In the genomic region with DNA sequence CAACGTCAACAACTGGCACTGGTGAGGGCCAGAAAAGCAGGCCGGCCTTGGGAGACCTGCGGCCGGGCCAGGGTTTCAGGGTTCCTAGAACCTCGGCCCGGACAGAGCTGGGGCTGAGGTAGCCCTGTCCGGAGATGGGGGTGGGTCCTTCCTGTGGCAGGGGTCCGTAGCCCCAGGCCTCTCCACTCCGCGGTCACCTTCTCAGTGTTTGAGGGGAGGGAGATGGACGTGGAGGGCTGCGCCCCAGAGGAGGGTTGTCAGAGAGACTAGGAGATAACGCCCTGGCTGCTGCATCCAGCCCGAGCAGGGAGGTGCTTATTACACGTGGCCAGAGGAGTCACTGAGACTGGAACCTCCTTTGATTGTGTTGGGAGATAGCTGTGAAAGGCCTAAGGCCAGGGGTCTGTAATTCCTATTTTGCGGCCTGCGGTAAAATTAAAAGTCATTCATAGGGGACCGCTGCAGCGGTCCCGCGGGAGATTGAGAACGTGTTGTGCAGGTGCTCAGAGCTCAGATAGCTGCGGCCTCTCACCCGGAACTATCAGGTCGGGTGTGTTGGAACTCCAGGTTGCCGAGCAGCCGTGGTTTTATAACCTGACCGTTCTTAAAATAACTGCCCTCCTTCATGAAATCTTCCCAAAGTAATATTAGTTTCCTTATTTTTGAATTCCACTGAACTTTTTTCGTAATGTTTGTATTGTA, we compare ENCODE assay signal across 8 cellular contexts. TPM values are rescaled to one million over a fixed set of nuclear protein-coding genes. Genes with fewer than 3 reads are reported as not detected.
DNase-seq lines count a peak whose midpoint lies in the region; ATAC-seq, FAIRE-seq and TF ChIP-seq lines count a peak whose summit lies in the region.

No MANE protein-coding gene starts in this region.

- peak overlapping the region; percentile 92 to 98 for H3K9ac ChIP-seq in K562 (ENCODE audit: insufficient read depth in 1 of 2, low read depth in 2 of 2, low read length in 2 of 2)

- POLR2A ChIA-PET in K562 (lab: Yijun Ruan, JAX) = interaction anchor here (0.5 to 2.2 kb wide), 7 partner anchors 9 to 236 kb away, joined by 3 to 7 read pairs (median 4); no protein-coding TSS in a partner anchor

- no TSS peak for BruUV-seq in K562 (replicated peaks; lab: Mats Ljungman, UMichigan)

- under 1% methylated on average over 22 of the region's 29 CpGs for WGBS in K562 (ENCODE audit: insufficient coverage, low coverage, missing lambda C conversion rate)

- peak overlapping the region; percentile 99 for H3K27ac ChIP-seq in K562 (ENCODE audit: extremely low read depth, low read depth, low read length)

- no peak for TF ChIP-seq CTCF in K562 (IDR thresholded peaks at IDR 0.05 in 2 of 3, conservative IDR thresholded peaks at IDR 0.05 in 1 of 3; ENCODE audit: insufficient read depth in 2 of 3, low read depth in 1 of 3, low read length in 3 of 3)

- DNase-seq in COLO668 (lab: John Stamatoyannopoulos, UW; ENCODE audit: unreplicated experiment) (peak; percentile 67), K562 (ENCODE audit: extremely low read depth in 1 of 4, low spot score in 3 of 4) (peak; percentile 33 to 78 (median 52)), islet precursor cell (peak; percentile 70), GOT3 (lab: John Stamatoyannopoulos, UW) (no peak)
- peak; percentile 10 to 28 for DNase-seq in stimulated activated CD4-positive, alpha-beta T cell treated with anti-CD3 and anti-CD28 coated beads, Interleukin-15, amount 100 ng/mL, for 48 hours (ENCODE audit: low read depth in 2 of 2)

- CTCF ChIA-PET in K562 (lab: Yijun Ruan, JAX; ENCODE audit: low intra/inter-chr PET ratio) = interaction anchor here (0.6 kb wide), 1 partner anchor 153 kb away, joined by 3 read pairs; no protein-coding TSS in a partner anchor

- FAIRE-seq in K562 (lab: Jason Lieb, UNC) = peak; percentile 74

- peaks cover 5% of the 10 kb centered on the region for H3K9me1 ChIP-seq in K562 (ENCODE audit: control insufficient read depth, insufficient read depth, low read length)

- intact Hi-C loops in K562 (cut with micrococcal nuclease) = loop anchor here (2.0 to 5.0 kb wide), 5 partner anchors 51 to 189 kb away; a partner anchor contains a TSS

- peak overlapping the region; percentile 96 for H3K4me3 ChIP-seq in K562

- H4K20me1 ChIP-seq in K562 (replicated peaks; ENCODE audit: control insufficient read depth, insufficient read depth, low read length) = peaks cover 12% of the 10 kb centered on the region; the same call in 1 of the 2 replicates

- no peaks in the 10 kb centered on the region for H3K27me3 ChIP-seq in K562 (ENCODE audit: control insufficient read depth in 2 of 2, insufficient read depth in 2 of 2, low read length in 2 of 2)

- peak overlapping the region; percentile 100 for H2AFZ ChIP-seq in K562 (ENCODE audit: low read depth, low read length)

- no peak for TF ChIP-seq RAD21 in K562 (CRISPR knock-in tag; conservative IDR thresholded peaks at IDR 0.05 in 1 of 2, IDR thresholded peaks at IDR 0.05 in 1 of 2)

- peak overlapping the region; percentile 97 for H3K4me2 ChIP-seq in K562 (ENCODE audit: insufficient read depth, low read length)

- H3K36me3 ChIP-seq in K562 (ENCODE audit: control insufficient read depth, insufficient read depth, low read length) = peaks cover 40% of the 10 kb centered on the region

- H3K9me3 ChIP-seq in K562 (replicated peaks; ENCODE audit: control insufficient read depth, insufficient read depth, low read depth, low read length) = no peaks in the 10 kb centered on the region

- ATAC-seq in GM19452 (IDR thresholded peaks at IDR 0.05; ENCODE audit: unreplicated experiment) (peak; percentile 19), HG03520 (IDR thresholded peaks at IDR 0.05; ENCODE audit: unreplicated experiment) (peak; percentile 24), SK-N-SH treated with all-trans-retinoic acid at 6 μM for 48 hours (peak; percentile 28), K562 (peak; percentile 78)

- peaks cover 48% of the 10 kb centered on the region for H3K79me2 ChIP-seq in K562 (ENCODE audit: control insufficient read depth, insufficient read depth, low read length)

- in situ Hi-C loops in K562 (cut with MboI) = no loop called here

- no peak for TF ChIP-seq EP300 in K562 (IDR thresholded peaks at IDR 0.05; ENCODE audit: low read length)

- peaks cover 7 to 11% of the 10 kb centered on the region in 2 experiments; a peak in 3 of 5 replicates for H3K4me1 ChIP-seq in K562 (replicated peaks in 1 of 2; ENCODE audit: control insufficient read depth in 2 of 2, insufficient read depth in 2 of 2, low read length in 2 of 2)

- TF ChIP-seq POLR2A in K562 (conservative IDR thresholded peaks at IDR 0.05) = 0 out of 2 replicates have a peak, but pooled peaks have one; percentile 37

RNA-seq across cellular contexts. Expression of a gene that starts 0.5 kb away (rescaled TPM):
- 54.8 and 74.6 TPM in 2 replicates for total RNA-seq in K562 (2011; cell fraction: chromatin; rRNA removed; ENCODE audit: low replicate concordance)
- 43.2 and 44.5 TPM in 2 replicates for total RNA-seq in K562 (2011; cell fraction: nucleolus; rRNA removed)
- 51.8 and 61.0 TPM in 2 replicates for total RNA-seq in K562 (2011; cell fraction: nucleoplasm; rRNA removed)
- 144 and 157 TPM in 2 replicates for total RNA-seq in K562 (2014; rRNA removed)
- total RNA-seq in K562 (2014; rRNA removed; fragmentation: Illumina TruSeq; extraction: Trizol) = 184 and 201 TPM in 2 replicates
- total RNA-seq in K562 (2015; rRNA removed; fragmentation: Illumina TruSeq; extraction: Trizol) = 193 and 197 TPM in 2 replicates
- total RNA-seq in K562 (2021) = 168 and 175 TPM in 2 replicates
- polyA plus RNA-seq in K562 (2011; rRNA removed) = 137 and 208 TPM in 2 replicates
- polyA plus RNA-seq in K562 (2011; cell fraction: cytosol; rRNA removed) = 162 and 171 TPM in 2 replicates
- polyA plus RNA-seq in K562 (2011; cell fraction: nucleus; rRNA removed) = 49.9 and 55.0 TPM in 2 replicates
- 62.9 and 128 TPM in 2 replicates for polyA plus RNA-seq in K562 (2012)
- polyA plus RNA-seq in K562 (2014; fragmentation: Illumina TruSeq; extraction: Trizol) = 282 and 317 TPM in 2 replicates
- 10 to 100 TPM; 41.4 to 75.1 TPM for polyA plus RNA-seq in K562 (2014; fragmentation: Nextera tagmentation; extraction: Ambion mirVana)
- polyA plus RNA-seq in K562 (2014; rRNA removed) = 202 and 232 TPM in 2 replicates
- 227 and 265 TPM in 2 replicates for polyA minus RNA-seq in K562 (2011; rRNA and poly(A)+ RNA removed)
- 77.3 and 97.7 TPM in 2 replicates for polyA minus RNA-seq in K562 (2011; cell fraction: cytosol; rRNA and poly(A)+ RNA removed)
- polyA minus RNA-seq in K562 (2011; cell fraction: nucleus; rRNA and poly(A)+ RNA removed) = 15.5 and 36.1 TPM in 2 replicates

RNA-seq across cellular contexts. Expression of a gene that starts 1.0 kb away (rescaled TPM):
- total RNA-seq in K562 (2011; cell fraction: chromatin; rRNA removed; ENCODE audit: low replicate concordance) = 22.8 and 28.7 TPM in 2 replicates
- total RNA-seq in K562 (2011; cell fraction: nucleolus; rRNA removed) = 16.3 and 18.5 TPM in 2 replicates
- total RNA-seq in K562 (2011; cell fraction: nucleoplasm; rRNA removed) = 18.0 and 19.5 TPM in 2 replicates
- 7.9 and 8.1 TPM in 2 replicates for total RNA-seq in K562 (2014; rRNA removed)
- 10.0 and 12.3 TPM in 2 replicates for total RNA-seq in K562 (2014; rRNA removed; fragmentation: Illumina TruSeq; extraction: Trizol)
- total RNA-seq in K562 (2015; rRNA removed; fragmentation: Illumina TruSeq; extraction: Trizol) = 9.4 and 9.9 TPM in 2 replicates
- total RNA-seq in K562 (2021) = 8.6 and 9.2 TPM in 2 replicates
- polyA plus RNA-seq in K562 (2011; rRNA removed) = 23.8 and 25.6 TPM in 2 replicates
- 11.4 and 19.1 TPM in 2 replicates for polyA plus RNA-seq in K562 (2011; cell fraction: cytosol; rRNA removed)
- 22.9 and 27.2 TPM in 2 replicates for polyA plus RNA-seq in K562 (2011; cell fraction: nucleus; rRNA removed)
- 7.8 and 14.1 TPM in 2 replicates for polyA plus RNA-seq in K562 (2012)
- 13.1 and 15.1 TPM in 2 replicates for polyA plus RNA-seq in K562 (2014; fragmentation: Illumina TruSeq; extraction: Trizol)
- 10 to 100 TPM in 1 of 2 experiments, 1 to 10 TPM in 1; 5.7 to 10.5 TPM for polyA plus RNA-seq in K562 (2014; fragmentation: Nextera tagmentation; extraction: Ambion mirVana)
- polyA plus RNA-seq in K562 (2014; rRNA removed) = 7.0 and 9.4 TPM in 2 replicates
- 25.9 and 26.4 TPM in 2 replicates for polyA minus RNA-seq in K562 (2011; rRNA and poly(A)+ RNA removed)
- polyA minus RNA-seq in K562 (2011; cell fraction: cytosol; rRNA and poly(A)+ RNA removed) = 9.1 and 12.3 TPM in 2 replicates
- polyA minus RNA-seq in K562 (2011; cell fraction: nucleus; rRNA and poly(A)+ RNA removed) = 12.8 and 21.5 TPM in 2 replicates

RNA-seq across cellular contexts. Expression of a gene that starts 35.1 kb away (rescaled TPM):
- 0.83 and 2.5 TPM in 2 replicates for total RNA-seq in K562 (2011; cell fraction: chromatin; rRNA removed; ENCODE audit: low replicate concordance)
- total RNA-seq in K562 (2011; cell fraction: nucleolus; rRNA removed) = 0.83 and 0.92 TPM in 2 replicates
- total RNA-seq in K562 (2011; cell fraction: nucleoplasm; rRNA removed) = 1.8 and 2.3 TPM in 2 replicates
- 0.36 and 0.45 TPM in 2 replicates for total RNA-seq in K562 (2014; rRNA removed)
- total RNA-seq in K562 (2014; rRNA removed; fragmentation: Illumina TruSeq; extraction: Trizol) = 0.29 and 0.32 TPM in 2 replicates
- 0.23 and 0.29 TPM in 2 replicates for total RNA-seq in K562 (2015; rRNA removed; fragmentation: Illumina TruSeq; extraction: Trizol)
- 0.18 TPM in 2 replicates for total RNA-seq in K562 (2021)
- 0.72 and 0.85 TPM in 2 replicates for polyA plus RNA-seq in K562 (2011; rRNA removed)
- 0.34 and 0.52 TPM in 2 replicates for polyA plus RNA-seq in K562 (2011; cell fraction: cytosol; rRNA removed)
- polyA plus RNA-seq in K562 (2011; cell fraction: nucleus; rRNA removed) = 1.3 and 1.6 TPM in 2 replicates
- polyA plus RNA-seq in K562 (2012) = 0.14 and 0.17 TPM in 2 replicates
- polyA plus RNA-seq in K562 (2014; fragmentation: Illumina TruSeq; extraction: Trizol) = 0.37 and 0.39 TPM in 2 replicates
- polyA plus RNA-seq in K562 (2014; fragmentation: Nextera tagmentation; extraction: Ambion mirVana) = under 1 TPM; 0.30 to 0.52 TPM
- polyA plus RNA-seq in K562 (2014; rRNA removed) = 0.15 and 0.47 TPM in 2 replicates
- polyA minus RNA-seq in K562 (2011; rRNA and poly(A)+ RNA removed) = 0.36 and 0.70 TPM in 2 replicates
- polyA minus RNA-seq in K562 (2011; cell fraction: cytosol; rRNA and poly(A)+ RNA removed) = not detected in 2 replicates
- 0.27 and 0.44 TPM in 2 replicates for polyA minus RNA-seq in K562 (2011; cell fraction: nucleus; rRNA and poly(A)+ RNA removed)

RNA-seq across cellular contexts. Expression of a gene that starts 40.2 kb away (rescaled TPM):
- 0.49 TPM in 1 of 2 replicates, not detected in the other for total RNA-seq in K562 (2011; cell fraction: chromatin; rRNA removed; ENCODE audit: low replicate concordance)
- total RNA-seq in K562 (2011; cell fraction: nucleolus; rRNA removed) = 0.17 and 0.66 TPM in 2 replicates
- 0.29 and 0.84 TPM in 2 replicates for total RNA-seq in K562 (2011; cell fraction: nucleoplasm; rRNA removed)
- total RNA-seq in K562 (2014; rRNA removed) (0.24 TPM in 1 of 2 replicates, not detected in the other), K562 (2014; rRNA removed; fragmentation: Illumina TruSeq; extraction: Trizol) (not detected in 2 replicates), K562 (2015; rRNA removed; fragmentation: Illumina TruSeq; extraction: Trizol) (not detected in 2 replicates), K562 (2021) (0.11 TPM in 1 of 2 replicates, not detected in the other)
- polyA plus RNA-seq in K562 (2011; rRNA removed) (0.04 and 0.08 TPM in 2 replicates), K562 (2014; fragmentation: Illumina TruSeq; extraction: Trizol) (not detected in 2 replicates), K562 (2014; fragmentation: Nextera tagmentation; extraction: Ambion mirVana) (not detected), K562 (2014; rRNA removed) (not detected in 2 replicates)
- polyA plus RNA-seq in K562 (2011; cell fraction: cytosol; rRNA removed) = not detected in 2 replicates
- polyA plus RNA-seq in K562 (2011; cell fraction: nucleus; rRNA removed) = 0.18 and 0.35 TPM in 2 replicates
- not detected in 2 replicates for polyA plus RNA-seq in K562 (2012)
- polyA minus RNA-seq in K562 (2011; rRNA and poly(A)+ RNA removed) = not detected in 2 replicates
- not detected in 2 replicates for polyA minus RNA-seq in K562 (2011; cell fraction: cytosol; rRNA and poly(A)+ RNA removed)
- polyA minus RNA-seq in K562 (2011; cell fraction: nucleus; rRNA and poly(A)+ RNA removed) = 0.33 and 0.40 TPM in 2 replicates

Comparison
In these comparisons a context has a peak if more than half of its experiments do, and no peak if none do; other contexts are left out.
1. ATAC-seq: peak in every context shown above with its lines; median percentile 78 in K562; 28 in SK-N-SH treated with all-trans-retinoic acid at 6 μM for 48 hours; 24 in HG03520; 19 in GM19452.